Comparison of ENCODE assay signal across 17 cellular contexts in the genomic region with DNA sequence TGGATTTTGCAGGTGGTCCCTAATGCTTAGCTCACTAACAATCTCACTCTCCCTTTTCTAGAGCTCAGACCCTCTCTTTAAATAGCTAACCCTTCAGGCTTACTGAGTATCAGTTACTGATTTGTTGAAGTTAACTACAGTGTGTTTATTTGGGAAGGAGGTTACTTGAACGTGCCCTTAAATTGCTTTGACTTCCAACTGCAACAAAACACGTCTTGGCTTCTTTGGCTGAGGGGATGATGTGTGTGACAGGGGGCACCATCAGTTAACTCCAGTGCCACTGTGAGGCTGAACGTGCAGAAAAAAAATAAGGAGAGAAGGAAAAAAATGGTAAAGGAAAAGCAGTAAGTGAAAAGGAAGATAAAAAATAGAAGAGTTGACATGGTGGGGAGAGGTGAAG.
DNase-seq lines count a peak whose midpoint lies in the region; TF ChIP-seq lines count a peak whose summit lies in the region.
"Had no signal": no experiment of that assay in that cellular context is flagged by ENCODE, and none has a peak within 500 bp of the region (broad histone marks: within the 10 kb centered on the region; RNA-seq: fewer than 3 reads in every experiment).

No MANE protein-coding gene starts in this region.

- in situ Hi-C loops in transverse colon (cut with MboI; ENCODE audit: low pct_ligation_motif_present in 1 of 4, low pct_unique_long_range_greater_than_20kb in 1 of 4, low sequenced_read_pairs in 3 of 4) = no loop called here

- H3K9me3 Mint-ChIP-seq in endodermal cell (no peaks in the 10 kb centered on the region), nephron progenitor cell (no peaks in the 10 kb centered on the region)
- H3K9me3 Mint-ChIP-seq: CD8-positive, alpha-beta memory T cell; HFFc6 had no signal

- peak overlapping the region; percentile 61 for H3K4me3 ChIP-seq in endodermal cell (ENCODE audit: low read length)
- no peak overlapping the region for H3K4me3 ChIP-seq in transverse colon
- H3K4me3 ChIP-seq: BLaER1 had no signal

- no peak for TF ChIP-seq EP300 in transverse colon (IDR thresholded peaks at IDR 0.05; ENCODE audit: low read depth)

- H3K27me3 ChIP-seq in endodermal cell (ENCODE audit: control insufficient read depth, insufficient read depth, low read length, poor library complexity, severe bottlenecking) = no peaks in the 10 kb centered on the region
- no peaks in the 10 kb centered on the region for H3K27me3 ChIP-seq in transverse colon
- H3K27me3 ChIP-seq: BLaER1 had no signal

- WGBS in endodermal cell (ENCODE audit: insufficient coverage in 1 of 2, insufficient read length in 1 of 2), 2 experiments = 79 to 83% methylated on average over 3 of the region's 3 CpGs
- 21 to 32% methylated on average over 2 to 3 of the region's 3 CpGs for WGBS in transverse colon (ENCODE audit: low coverage in 1 of 2), 2 donors

- no peaks in the 10 kb centered on the region for H3K9me3 ChIP-seq in endodermal cell (ENCODE audit: control insufficient read depth, low read length)
- no peaks in the 10 kb centered on the region for H3K9me3 ChIP-seq in transverse colon
- H3K9me3 ChIP-seq: BLaER1 had no signal

- H3K4me1 ChIP-seq in endodermal cell (ENCODE audit: control insufficient read depth, insufficient read depth, low read length) (peaks cover 12% of the 10 kb centered on the region), transverse colon (peaks cover 0 to 74% (median 27%) of the 10 kb centered on the region in 4 donors)

- peak overlapping the region; percentile 6 for H3K4me3 Mint-ChIP-seq in endodermal cell
- H3K4me3 Mint-ChIP-seq in nephron progenitor cell = peak overlapping the region; percentile 61
- H3K4me3 Mint-ChIP-seq: CD8-positive, alpha-beta memory T cell; HFFc6 had no signal

- no peak for TF ChIP-seq POLR2A in transverse colon (IDR thresholded peaks at IDR 0.05)

- no peak overlapping the region for H3K9ac ChIP-seq in endodermal cell (ENCODE audit: extremely low read depth, low read length, poor library complexity, severe bottlenecking)
- H3K9ac ChIP-seq: BLaER1 had no signal

- H3K36me3 Mint-ChIP-seq in endodermal cell (ENCODE audit: low read depth) (no peaks in the 10 kb centered on the region), nephron progenitor cell (ENCODE audit: low read depth) (no peaks in the 10 kb centered on the region)
- H3K36me3 Mint-ChIP-seq: CD8-positive, alpha-beta memory T cell had no signal

- peak; percentile 47 for DNase-seq in DMS53 (lab: John Stamatoyannopoulos, UW)
- DNase-seq in DMS53 treated with DMSO at 0.1 percent for 48 hours (lab: John Stamatoyannopoulos, UW; ENCODE audit: unreplicated experiment) = no peak
- no peak for DNase-seq in endodermal cell
- peak; percentile 8 for DNase-seq in nephron progenitor cell
- no peak for DNase-seq in transverse colon
- DNase-seq in stimulated activated CD4-positive, alpha-beta T cell treated with anti-CD3 and anti-CD28 coated beads, Interleukin-12 subunit alpha, Interleukin-12 subunit beta, amount 100 ng/mL, for 4 hours = no peak
- DNase-seq in SKM-1 treated with dmso at 0.1 percent for 144 hours (lab: John Stamatoyannopoulos, UW; ENCODE audit: unreplicated experiment) = no peak
- no peak for DNase-seq in NCI-H187 (lab: John Stamatoyannopoulos, UW)
- DNase-seq: CD8-positive, alpha-beta memory T cell; DMS 273 treated with DMSO at 0.1 percent for 48 hours; EL; HFFc6; MM.1S; NCI-H1105; NCI-H2029 treated with DMSO at 0.1 percent for 48 hours had no signal

- H3K27ac Mint-ChIP-seq in endodermal cell = no peak overlapping the region
- peak overlapping the region; percentile 96 for H3K27ac Mint-ChIP-seq in nephron progenitor cell
- H3K27ac Mint-ChIP-seq: HFFc6 had no signal

- TF ChIP-seq CTCF in endodermal cell (conservative IDR thresholded peaks at IDR 0.05) (no peak), nephron progenitor cell (IDR thresholded peaks at IDR 0.05) (no peak), transverse colon (IDR thresholded peaks at IDR 0.05) (no peak)

- H3K36me3 ChIP-seq in endodermal cell (ENCODE audit: control insufficient read depth, insufficient read depth, low read length) = no peaks in the 10 kb centered on the region
- no peaks in the 10 kb centered on the region for H3K36me3 ChIP-seq in transverse colon
- H3K36me3 ChIP-seq: BLaER1 had no signal

- intact Hi-C loops in transverse colon (cut with DNase I; ENCODE audit: low total_unique reads) = no loop called here

- H3K27ac ChIP-seq in endodermal cell (ENCODE audit: low read depth, low read length) (peak overlapping the region; percentile 50), transverse colon (peak overlapping the region; percentile 75 to 82 (median 79))
- H3K27ac ChIP-seq: 22Rv1, BLaER1 had no signal

- H3K27me3 Mint-ChIP-seq in endodermal cell (ENCODE audit: insufficient read depth) = peaks cover 21% of the 10 kb centered on the region
- H3K27me3 Mint-ChIP-seq in nephron progenitor cell (ENCODE audit: low read depth, poor library complexity) = no peaks in the 10 kb centered on the region

- H3K4me1 Mint-ChIP-seq in endodermal cell (peaks cover 19% of the 10 kb centered on the region), nephron progenitor cell (peaks cover 51% of the 10 kb centered on the region)
- H3K4me1 Mint-ChIP-seq: CD8-positive, alpha-beta memory T cell had no signal

Comparison
In these comparisons a context has a peak if more than half of its experiments do, and no peak if none do; other contexts are left out.
1. DNase-seq: peak in DMS53 (single experiment) and nephron progenitor cell (single experiment); none in DMS53 treated with DMSO at 0.1 percent for 48 hours (single experiment), endodermal cell (single experiment), transverse colon (single experiment), stimulated activated CD4-positive, alpha-beta T cell treated with anti-CD3 and anti-CD28 coated beads, Interleukin-12 subunit alpha, Interleukin-12 subunit beta, amount 100 ng/mL, for 4 hours (single experiment), SKM-1 treated with dmso at 0.1 percent for 144 hours (single experiment) and NCI-H187 (0 of 2).